In the genomic region with DNA sequence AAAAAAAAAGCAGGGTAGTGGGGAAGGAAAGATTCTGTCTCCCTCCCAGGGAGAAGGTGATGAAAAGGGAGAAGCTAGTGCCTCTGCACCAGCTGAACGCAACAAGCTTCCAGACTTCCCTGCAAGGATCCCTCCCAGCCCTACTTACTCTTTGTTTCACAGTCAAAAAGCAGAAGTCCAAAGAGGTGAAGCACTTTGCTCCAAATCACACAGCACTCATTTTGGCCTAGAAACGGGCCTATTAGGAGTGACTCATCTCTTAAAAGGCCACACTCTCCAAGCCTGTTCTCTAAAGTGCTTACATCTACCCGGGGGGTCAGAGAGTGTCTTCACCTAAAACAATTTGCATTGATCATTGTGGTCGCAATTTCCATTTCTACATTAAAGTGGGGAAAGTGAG, we compare ENCODE assay signal across 17 cellular contexts. TPM values are rescaled to one million over a fixed set of nuclear protein-coding genes. Genes with fewer than 3 reads are reported as not detected.
DNase-seq lines count a peak whose midpoint lies in the region; ATAC-seq and TF ChIP-seq lines count a peak whose summit lies in the region.
"Had no signal": no experiment of that assay in that cellular context is flagged by ENCODE, and none has a peak within 500 bp of the region (broad histone marks: within the 10 kb centered on the region; RNA-seq: fewer than 3 reads in every experiment).

No MANE protein-coding gene starts in this region.

- no peaks in the 10 kb centered on the region for H3K36me3 ChIP-seq in left ventricle myocardium inferior
- no peaks in the 10 kb centered on the region for H3K36me3 ChIP-seq in transverse colon
- H3K36me3 ChIP-seq in MG63 = no peaks in the 10 kb centered on the region
- H3K36me3 ChIP-seq: neural progenitor cell had no signal

- WGBS in transverse colon (ENCODE audit: low coverage in 1 of 2), 2 donors = 67 to 78% methylated on average over 2 to 4 of the region's 4 CpGs

- H3K4me3 Mint-ChIP-seq in stimulated activated memory B cell treated with anti-CD40 and anti-IgM and Interleukin-4, amounts not matched to agents 10 μg/mL and 1 μg/mL and 100 μg/mL, for 72 hours = no peak overlapping the region
- H3K4me3 Mint-ChIP-seq: activated naive CD4-positive, alpha-beta T cell treated with anti-CD3 and anti-CD28 coated beads, Interleukin-2, amount 10 ng/mL, durations not matched to agents 7 days and 5 days; CD4-positive, alpha-beta T cell; neural progenitor cell; T-helper 2 cell treated with Interferon-gamma antibody and Interleukin-4, amounts not matched to agents 5 μg/mL and 100 μg/mL, for 36 hours had no signal

- no peak for TF ChIP-seq EP300 in transverse colon (IDR thresholded peaks at IDR 0.05; ENCODE audit: low read depth)

- intact Hi-C loops in Right ventricle myocardium superior (cut with DNase I) (no loop called here), left ventricle myocardium inferior (cut with micrococcal nuclease) (no loop called here), transverse colon (cut with DNase I; ENCODE audit: low total_unique reads) (no loop called here)

- peak; percentile 9 for ATAC-seq in Right ventricle myocardium superior (ENCODE audit: poor library complexity)
- ATAC-seq in stimulated activated memory B cell treated with anti-CD40 and anti-IgM and Interleukin-4, amounts not matched to agents 10 μg/mL and 1 μg/mL and 100 μg/mL, for 72 hours = peak; percentile 87
- ATAC-seq: body of pancreas had no signal

- H3K36me3 Mint-ChIP-seq in stimulated activated memory B cell treated with anti-CD40 and anti-IgM and Interleukin-4, amounts not matched to agents 10 μg/mL and 1 μg/mL and 100 μg/mL, for 72 hours = no peaks in the 10 kb centered on the region
- H3K36me3 Mint-ChIP-seq: activated naive CD4-positive, alpha-beta T cell treated with anti-CD3 and anti-CD28 coated beads, Interleukin-2, amount 10 ng/mL, durations not matched to agents 7 days and 5 days had no signal

- no peak overlapping the region for H3K27ac ChIP-seq in left ventricle myocardium inferior (replicated peaks)
- peak overlapping the region; percentile 87 for H3K27ac ChIP-seq in VCaP
- no peak overlapping the region for H3K27ac ChIP-seq in transverse colon
- H3K27ac ChIP-seq: neural progenitor cell had no signal

- no peaks in the 10 kb centered on the region for H3K9me3 Mint-ChIP-seq in stimulated activated memory B cell treated with anti-CD40 and anti-IgM and Interleukin-4, amounts not matched to agents 10 μg/mL and 1 μg/mL and 100 μg/mL, for 72 hours
- H3K9me3 Mint-ChIP-seq: activated naive CD4-positive, alpha-beta T cell treated with anti-CD3 and anti-CD28 coated beads, Interleukin-2, amount 10 ng/mL, durations not matched to agents 7 days and 5 days; CD4-positive, alpha-beta T cell; T-helper 2 cell treated with Interferon-gamma antibody and Interleukin-4, amounts not matched to agents 5 μg/mL and 100 μg/mL, for 36 hours had no signal

- H3K4me1 ChIP-seq in left ventricle myocardium inferior (peaks cover 17% of the 10 kb centered on the region), transverse colon (peaks cover 0 to 4% (median 3%) of the 10 kb centered on the region in 4 donors)

- H3K27ac Mint-ChIP-seq in stimulated activated memory B cell treated with anti-CD40 and anti-IgM and Interleukin-4, amounts not matched to agents 10 μg/mL and 1 μg/mL and 100 μg/mL, for 72 hours = peak overlapping the region; percentile 77
- H3K27ac Mint-ChIP-seq: activated naive CD4-positive, alpha-beta T cell treated with anti-CD3 and anti-CD28 coated beads, Interleukin-2, amount 10 ng/mL, durations not matched to agents 7 days and 5 days; CD4-positive, alpha-beta T cell; neural progenitor cell; T-helper 2 cell treated with Interferon-gamma antibody and Interleukin-4, amounts not matched to agents 5 μg/mL and 100 μg/mL, for 36 hours had no signal

- no peak overlapping the region for H3K4me3 ChIP-seq in left ventricle myocardium inferior
- no peak overlapping the region for H3K4me3 ChIP-seq in transverse colon
- no peak overlapping the region for H3K4me3 ChIP-seq in MG63
- H3K4me3 ChIP-seq: body of pancreas, neural progenitor cell had no signal

- no peaks in the 10 kb centered on the region for H3K27me3 Mint-ChIP-seq in stimulated activated memory B cell treated with anti-CD40 and anti-IgM and Interleukin-4, amounts not matched to agents 10 μg/mL and 1 μg/mL and 100 μg/mL, for 72 hours
- H3K27me3 Mint-ChIP-seq: activated naive CD4-positive, alpha-beta T cell treated with anti-CD3 and anti-CD28 coated beads, Interleukin-2, amount 10 ng/mL, durations not matched to agents 7 days and 5 days; CD4-positive, alpha-beta T cell had no signal

- H3K9me3 ChIP-seq in left ventricle myocardium inferior (replicated peaks) = peaks cover 10% of the 10 kb centered on the region
- no peaks in the 10 kb centered on the region for H3K9me3 ChIP-seq in transverse colon
- no peaks in the 10 kb centered on the region for H3K9me3 ChIP-seq in MG63

- TF ChIP-seq POLR2A in transverse colon (IDR thresholded peaks at IDR 0.05) = no peak

- H3K4me1 Mint-ChIP-seq in stimulated activated memory B cell treated with anti-CD40 and anti-IgM and Interleukin-4, amounts not matched to agents 10 μg/mL and 1 μg/mL and 100 μg/mL, for 72 hours = peaks cover 55% of the 10 kb centered on the region

- TF ChIP-seq CTCF in left ventricle myocardium inferior (IDR thresholded peaks at IDR 0.05; ENCODE audit: borderline replicate concordance) = no peak
- TF ChIP-seq CTCF in VCaP (conservative IDR thresholded peaks at IDR 0.05) = no peak
- TF ChIP-seq CTCF in transverse colon (IDR thresholded peaks at IDR 0.05) = no peak

- DNase-seq in Right ventricle myocardium superior (no peak), left ventricle myocardium inferior (no peak), MV-4-11 (lab: John Stamatoyannopoulos, UW) (peak; percentile 92), transverse colon (no peak), MG63 (no peak), NCI-H526 (lab: John Stamatoyannopoulos, UW) (no peak)
- DNase-seq: activated CD4-positive, alpha-beta T cell treated with anti-CD3 and anti-CD28 coated beads, Interleukin-2, amount 50 U/mL, for 1 hour; activated naive CD4-positive, alpha-beta T cell treated with anti-CD3 and anti-CD28 coated beads, Interleukin-2, amount 10 ng/mL, durations not matched to agents 7 days and 5 days; CD4-positive, alpha-beta T cell; NCI-H1105; retina; stimulated activated CD4-positive, alpha-beta T cell treated with anti-CD3 and anti-CD28 coated beads, Interleukin-15, amount 100 ng/mL, for 24 hours had no signal

- in situ Hi-C loops in transverse colon (cut with MboI; ENCODE audit: low pct_ligation_motif_present in 1 of 4, low pct_unique_long_range_greater_than_20kb in 1 of 4, low sequenced_read_pairs in 3 of 4) = no loop called here

- no peaks in the 10 kb centered on the region for H3K27me3 ChIP-seq in left ventricle myocardium inferior (ENCODE audit: low read depth)
- no peaks in the 10 kb centered on the region for H3K27me3 ChIP-seq in transverse colon
- no peaks in the 10 kb centered on the region for H3K27me3 ChIP-seq in MG63
- H3K27me3 ChIP-seq: body of pancreas, neural progenitor cell had no signal

RNA-seq across cellular contexts. Expression of gene GRK3, which starts 17.7 kb away (rescaled TPM):
- 3.7 TPM for total RNA-seq in Right ventricle myocardium superior
- total RNA-seq in left ventricle myocardium inferior = 3.8 TPM
- 1 to 10 TPM; 1.6 to 7.9 (median 4.2) TPM for total RNA-seq in transverse colon
- 0.02 and 1.3 TPM in 2 replicates for total RNA-seq in MG63 (2014; rRNA removed; shearing (Covaris generic); ENCODE audit: low replicate concordance)
